Comparison of ENCODE assay signal across 9 cellular contexts in the genomic region with DNA sequence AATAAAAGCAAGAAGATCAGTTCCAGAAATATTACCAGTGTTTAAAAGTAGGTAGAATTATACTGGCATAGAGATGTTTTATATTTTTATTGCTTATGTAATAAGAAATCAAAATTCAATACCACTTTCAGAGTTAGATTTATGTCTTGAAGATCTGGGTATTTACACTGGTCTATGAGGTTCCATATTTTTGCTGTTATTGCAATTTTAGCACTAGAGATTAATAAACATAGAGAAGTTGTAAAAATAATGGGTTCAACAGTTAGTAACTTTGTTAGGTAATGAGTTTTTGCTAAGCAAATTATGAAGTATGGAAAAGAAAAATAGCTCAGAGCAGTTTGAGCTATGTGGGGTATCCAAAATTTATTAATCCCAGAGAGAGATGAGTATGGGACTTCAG.
"Had no signal": no experiment of that assay in that cellular context is flagged by ENCODE, and none has a peak within 500 bp of the region (broad histone marks: within the 10 kb centered on the region; RNA-seq: fewer than 3 reads in every experiment).

No MANE protein-coding gene starts in this region.

- ATAC-seq: GM23338 had no signal

- H3K27ac Mint-ChIP-seq: GM23338, H9 had no signal

- H3K4me3 ChIP-seq: GM23338 had no signal

- H2AFZ ChIP-seq: GM23338 had no signal

- DNase-seq: H9, HCEC 1CT, Karpas-422, KBM-7 had no signal

- FAIRE-seq: H1, H54, HTR-8/SVneo had no signal

- H3K4me2 ChIP-seq: GM23338, KMS-11 had no signal

- H3K27ac ChIP-seq: KMS-11 had no signal

- H3K4me3 Mint-ChIP-seq: GM23338, H9 had no signal

- H3K9ac ChIP-seq: KMS-11 had no signal

- H3K9me3 Mint-ChIP-seq: GM23338, H9 had no signal
